25 cellular contexts compared by ENCODE assay signal in the genomic region with DNA sequence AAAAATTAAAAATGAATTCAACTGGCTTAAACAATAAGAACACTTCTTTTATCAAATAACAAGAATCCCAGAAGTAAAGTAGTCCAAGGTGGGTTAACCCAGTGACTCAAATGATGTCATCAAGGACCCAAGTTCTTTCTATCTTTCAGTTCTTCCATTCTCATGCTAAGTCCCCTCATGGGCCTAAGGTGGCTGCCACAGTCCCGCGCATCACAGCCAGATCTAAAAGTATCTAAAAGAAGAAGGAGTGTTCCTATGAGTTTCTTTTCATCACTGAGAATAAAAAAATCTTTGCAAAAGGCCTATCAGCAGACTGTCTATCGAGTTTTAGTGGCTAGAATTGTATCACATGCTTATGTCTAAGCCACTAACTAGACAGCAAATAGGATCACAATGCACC. TPM values are rescaled to one million over a fixed set of nuclear protein-coding genes. Genes with fewer than 3 reads are reported as not detected.
"Had no signal": no experiment of that assay in that cellular context is flagged by ENCODE, and none has a peak within 500 bp of the region (broad histone marks: within the 10 kb centered on the region; RNA-seq: fewer than 3 reads in every experiment).

No MANE protein-coding gene starts in this region.

- ATAC-seq: activated naive CD4-positive, alpha-beta T cell treated with anti-CD3 and anti-CD28 coated beads, Interleukin-2, amount 50 U/mL, for 72 hours; activated T-cell treated with anti-CD3 and anti-CD28 coated beads, Interleukin-2, amount 50 U/mL, for 4 hours had no signal

- H3K4me3 ChIP-seq: adrenal gland, MG63, SJSA1 had no signal

- H3K36me3 ChIP-seq: adrenal gland, MG63, SJSA1 had no signal

- H3K27ac ChIP-seq: SJSA1 had no signal

- H3K9ac ChIP-seq: SK-N-SH had no signal

- DNase-seq: activated B cell treated with CpG ODN at 0.5 μM for 24 hours; activated CD4-positive, alpha-beta memory T cell treated with anti-CD3 and anti-CD28 coated beads for 36 hours; activated CD4-positive, alpha-beta T cell treated with anti-CD3 and anti-CD28 coated beads for 4 hours; activated CD4-positive, alpha-beta T cell treated with anti-CD3 and anti-CD28 coated beads, Interleukin-2, amount 50 U/mL, for 1 hour; activated CD4-positive, CD25-positive, alpha-beta regulatory T cell treated with anti-CD3 and anti-CD28 coated beads, Interleukin-2, amount 50 U/mL, for 72 hours; activated CD8-positive, alpha-beta memory T cell treated with anti-CD3 and anti-CD28 coated beads, Interleukin-2, amount 50 U/mL, for 4 hours; activated gamma-delta T cell treated with Interleukin-2 at 50 U/mL for 16 hours; activated naive CD4-positive, alpha-beta T cell treated with anti-CD3 and anti-CD28 coated beads for 36 hours; activated T-cell treated with anti-CD3 and anti-CD28 coated beads for 4 hours; activated T-cell treated with anti-CD3 and anti-CD28 coated beads, Interleukin-2, amount 50 U/mL, for 4 hours; adrenal gland; Karpas-422; MG63; NCI-H1048; NCI-H1105 treated with DMSO at 0.1 percent for 48 hours; NCI-H1436; NCI-H1694; NCI-H1930; NCI-H2081 treated with DMSO at 0.1 percent for 48 hours; NCI-H345; NCI-H524 treated with DMSO at 0.1 percent for 48 hours; SHP77 treated with DMSO at 0.1 percent for 48 hours; SK-N-SH had no signal

- H3K27me3 ChIP-seq: adrenal gland, MG63, SJSA1 had no signal

- H3K9me3 ChIP-seq: SJSA1 had no signal

- H3K4me2 ChIP-seq: SK-N-SH had no signal

RNA-seq across cellular contexts. Expression of gene LDLRAD3, which starts 37.2 kb away (rescaled TPM):
- total RNA-seq: activated B cell treated with CpG ODN at 0.5 μM for 24 hours had no signal
